ENCODE assay signal across 26 cellular contexts in genomic region chr2:102009557-102009956, GRCh38. TPM values are rescaled to one million over a fixed set of nuclear protein-coding genes. Genes with fewer than 3 reads are reported as not detected.
"Had no signal": no experiment of that assay in that cellular context is flagged by ENCODE, and none has a peak within 500 bp of the region (broad histone marks: within the 10 kb centered on the region; RNA-seq: fewer than 3 reads in every experiment).

No MANE protein-coding gene starts in this region.

- H3K9me3 ChIP-seq: esophagus squamous epithelium, gastrocnemius medialis, left lung, lower lobe of right lung, mucosa of descending colon had no signal

- ATAC-seq: effector memory CD8-positive, alpha-beta T cell; esophagus mucosa; gastrocnemius medialis; heart right ventricle; left cardiac atrium; left lung; left ventricle myocardium superior; lower lobe of right lung; mucosa of descending colon had no signal

- H3K4me3 ChIP-seq: coronary artery, esophagus squamous epithelium, gastrocnemius medialis, heart right ventricle, left lung, lower lobe of right lung, mucosa of descending colon had no signal

- H3K4me3 Mint-ChIP-seq: effector memory CD8-positive, alpha-beta T cell; endodermal cell; mesothelial cell of epicardium; naive B cell had no signal

- DNase-seq: effector CD8-positive, alpha-beta T cell; effector memory CD8-positive, alpha-beta T cell; endodermal cell; erythroblast; esophagus squamous epithelium; foreskin fibroblast; foreskin melanocyte; gastrocnemius medialis; glutamatergic neuron; head of caudate nucleus; heart right ventricle; hippocampal formation; left cardiac atrium; left lung; left ventricle myocardium superior; lower lobe of right lung; mesenchymal stem cell; mucosa of descending colon; naive B cell had no signal

- H3K9me3 Mint-ChIP-seq: effector memory CD8-positive, alpha-beta T cell; endodermal cell; mesothelial cell of epicardium had no signal

- H3K27me3 ChIP-seq: esophagus squamous epithelium, gastrocnemius medialis, heart right ventricle, left lung had no signal

- H3K27ac Mint-ChIP-seq: effector memory CD8-positive, alpha-beta T cell; endodermal cell; mesothelial cell of epicardium; naive B cell had no signal

- H3K36me3 Mint-ChIP-seq: mesothelial cell of epicardium, naive B cell had no signal

- H3K27ac ChIP-seq: coronary artery, epithelial cell of prostate, esophagus squamous epithelium, gastrocnemius medialis, left lung, lower lobe of right lung had no signal

- H3K4me1 Mint-ChIP-seq: endodermal cell, mesothelial cell of epicardium had no signal

- H3K36me3 ChIP-seq: gastrocnemius medialis, heart right ventricle, lower lobe of right lung had no signal

RNA-seq across cellular contexts. Expression of gene IL1R2, which starts 17.8 kb away (rescaled TPM):
- total RNA-seq: dermis microvascular lymphatic vessel endothelial cell, glomerular endothelial cell, mesothelial cell of epicardium, myocyte had no signal
